In the genomic region with DNA sequence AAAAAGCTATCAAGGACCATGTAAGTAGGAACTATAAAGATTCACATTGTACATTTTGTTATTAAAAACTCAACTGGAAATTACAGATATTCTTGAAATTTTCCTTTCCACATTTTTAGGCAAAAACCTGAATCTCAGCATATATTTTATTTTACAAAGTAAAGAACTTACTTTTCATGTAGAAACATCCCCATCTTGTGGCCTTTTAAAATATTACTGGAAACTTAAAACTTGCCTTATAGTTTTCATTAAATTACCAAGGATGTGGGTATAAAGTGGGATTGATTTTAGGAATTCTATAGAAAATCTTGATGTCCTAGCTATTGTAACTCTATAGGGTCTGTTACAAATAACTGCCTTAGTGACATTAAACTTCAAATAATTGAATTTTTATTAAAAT, we compare ENCODE assay signal across 8 cellular contexts. TPM values are rescaled to one million over a fixed set of nuclear protein-coding genes. Genes with fewer than 3 reads are reported as not detected.
DNase-seq lines count a peak whose midpoint lies in the region; ATAC-seq, FAIRE-seq and TF ChIP-seq lines count a peak whose summit lies in the region.

No MANE protein-coding gene starts in this region.

- TF ChIP-seq EP300 in HepG2 (IDR thresholded peaks at IDR 0.05; ENCODE audit: low read depth in 2 of 2, low read length in 2 of 2) (no peak), HepG2 (CRISPR knock-in tag; IDR thresholded peaks at IDR 0.05; ENCODE audit: borderline replicate concordance) (no peak)

- H3K79me2 ChIP-seq in KMS-11 (ENCODE audit: insufficient read depth, low read depth) (peaks cover 82% of the 10 kb centered on the region), HepG2 (ENCODE audit: insufficient read depth, low read length) (peaks cover 14% of the 10 kb centered on the region)

- H3K4me3 ChIP-seq in BJ (ENCODE audit: low read depth, low read length) (no peak overlapping the region), KMS-11 (IDR thresholded peaks at IDR 0.05; ENCODE audit: insufficient read depth, low read depth, low read length) (no peak overlapping the region), HepG2 (replicated peaks in 1 of 3; ENCODE audit: insufficient read depth in 1 of 3, low read depth in 2 of 3, low read length in 3 of 3) (no peak overlapping the region)

- no peak overlapping the region for H3K9ac ChIP-seq in KMS-11
- H3K9ac ChIP-seq in HepG2 (ENCODE audit: insufficient read depth, low read depth, low read length) = no peak overlapping the region

- DNase-seq in BJ (ENCODE audit: low read depth) (no peak), amniotic epithelial cell (ENCODE audit: low read depth) (peak; percentile 51), HepG2 (ENCODE audit: low spot score) (peak; percentile 20), 8988T (no peak), NCI-H524 treated with DMSO at 0.1 percent for 48 hours (lab: John Stamatoyannopoulos, UW) (no peak), left ventricle myocardium superior (no peak)

- intact Hi-C loops in HepG2 (cut with micrococcal nuclease; ENCODE audit: unreplicated experiment) = loop anchor here (1.0 to 5.0 kb wide), 3 partner anchors 89 to 380 kb away; no protein-coding TSS in a partner anchor
- intact Hi-C loops in left ventricle myocardium superior (cut with micrococcal nuclease) = loop anchor here (5.0 kb wide), 1 partner anchor 90 kb away; no protein-coding TSS in a partner anchor

- no peak overlapping the region for H3K4me2 ChIP-seq in KMS-11
- H3K4me2 ChIP-seq in HepG2 (ENCODE audit: low read depth, low read length) = no peak overlapping the region

- POLR2A ChIA-PET in BJ (lab: Charles Lee) = no interaction called here
- POLR2A ChIA-PET in HepG2 (lab: Yijun Ruan, JAX) = no interaction called here

- peaks cover 16% of the 10 kb centered on the region; the same call in 1 of the 2 replicates for H4K20me1 ChIP-seq in KMS-11 (ENCODE audit: insufficient read depth)
- no peaks in the 10 kb centered on the region for H4K20me1 ChIP-seq in HepG2 (ENCODE audit: insufficient read depth, low read length)

- H2AFZ ChIP-seq in KMS-11 (ENCODE audit: low read depth) (no peak overlapping the region), HepG2 (ENCODE audit: low read length) (no peak overlapping the region)

- CTCF ChIA-PET in BJ (lab: Yijun Ruan, JAX) = interaction anchor here (0.6 to 2.6 kb wide), 14 partner anchors 8 to 467 kb away, joined by 3 to 17 read pairs (median 4); no protein-coding TSS in a partner anchor
- CTCF ChIA-PET in HepG2 (lab: Yijun Ruan, JAX; ENCODE audit: low intra/inter-chr PET ratio, low total read pairs) = interaction anchor here (4.6 kb wide), 1 partner anchor 89 kb away, joined by 29 read pairs; no protein-coding TSS in a partner anchor

- H3K36me3 ChIP-seq in BJ (ENCODE audit: control insufficient read depth, insufficient read depth, low read length) = peaks cover 1% of the 10 kb centered on the region; the same call in 1 of the 2 replicates
- peaks cover 24% of the 10 kb centered on the region for H3K36me3 ChIP-seq in KMS-11 (ENCODE audit: insufficient read depth)
- H3K36me3 ChIP-seq in HepG2 (replicated peaks in 1 of 2; ENCODE audit: control insufficient read depth in 1 of 2, insufficient read depth in 2 of 2, low read length in 2 of 2) = peaks cover 7 to 46% of the 10 kb centered on the region in 2 experiments; a peak in 4 of 5 replicates

- H3K9me3 ChIP-seq in HepG2 (ENCODE audit: low read length) = no peaks in the 10 kb centered on the region

- FAIRE-seq in HepG2 (lab: Jason Lieb, UNC) = no peak

- peaks cover 66% of the 10 kb centered on the region for H3K4me1 ChIP-seq in KMS-11 (ENCODE audit: low read depth, poor library complexity, severe bottlenecking)
- H3K4me1 ChIP-seq in HepG2 (ENCODE audit: insufficient read depth, low read length) = 0 out of 2 replicates have a peak, but pooled peaks cover under 1% of the 10 kb centered on the region

- in situ Hi-C loops in HepG2 (cut with HindIII; ENCODE audit: extremely low pct_ligation_motif_present, low pct_unique_long_range_greater_than_20kb) = no loop called here

- no peak for TF ChIP-seq POLR2A in HepG2 (IDR thresholded peaks at IDR 0.05; ENCODE audit: insufficient read depth in 1 of 2, low read depth in 2 of 2, low read length in 2 of 2)
- TF ChIP-seq POLR2A in GM18505 (IDR thresholded peaks at IDR 0.05; ENCODE audit: borderline replicate concordance, extremely low read depth, insufficient read depth, insufficient read length) = no peak

- TF ChIP-seq RAD21 in HepG2 (CRISPR knock-in tag; IDR thresholded peaks at IDR 0.05) = no peak

- no peak for ATAC-seq in HepG2
- ATAC-seq in GM18505 (IDR thresholded peaks at IDR 0.05; ENCODE audit: unreplicated experiment) = no peak
- no peak for ATAC-seq in left ventricle myocardium superior

- peak; percentile 30 for TF ChIP-seq CTCF in BJ (IDR thresholded peaks at IDR 0.05; ENCODE audit: insufficient read depth, low read depth, low read length)
- TF ChIP-seq CTCF in KMS-11 (conservative IDR thresholded peaks at IDR 0.05; ENCODE audit: low read depth, low read length) = peak; percentile 71
- 0 out of 2 replicates have a peak, but pooled peaks have one; percentile 10 for TF ChIP-seq CTCF in HepG2 (CRISPR knock-in tag; IDR thresholded peaks at IDR 0.05)

- H3K27me3 ChIP-seq in BJ (ENCODE audit: control insufficient read depth, insufficient read depth, low read length) = no peaks in the 10 kb centered on the region
- no peaks in the 10 kb centered on the region for H3K27me3 ChIP-seq in KMS-11 (ENCODE audit: insufficient read depth, low read depth)
- no peaks in the 10 kb centered on the region for H3K27me3 ChIP-seq in HepG2 (ENCODE audit: control insufficient read depth in 1 of 2, insufficient read depth in 2 of 2, low read length in 2 of 2)

- H3K27ac ChIP-seq in KMS-11 (no peak overlapping the region), HepG2 (ENCODE audit: extremely low read length, insufficient read depth, low read length) (no peak overlapping the region)

- BruUV-seq in HepG2 (replicated peaks; lab: Mats Ljungman, UMichigan) = no TSS peak

RNA-seq across cellular contexts. Expression of a gene that starts 10.6 kb away (rescaled TPM):
- 3.8 and 5.4 TPM in 2 replicates for polyA plus RNA-seq in BJ (2011; rRNA removed)
- 2.0 and 2.4 TPM in 2 replicates for polyA minus RNA-seq in BJ (2011; rRNA and poly(A)+ RNA removed)
- total RNA-seq in HepG2 (2016; rRNA removed; fragmentation: Illumina TruSeq; extraction: Trizol) = 64.4 and 90.0 TPM in 2 replicates
- total RNA-seq in HepG2 (2016; cell fraction: cytosol; rRNA removed; fragmentation: Illumina TruSeq; extraction: Trizol; ENCODE audit: low read depth) = 10.0 and 14.0 TPM in 2 replicates
- total RNA-seq in HepG2 (2016; cell fraction: insoluble cytoplasmic fraction; rRNA removed; fragmentation: Illumina TruSeq; extraction: Trizol) = 65.7 and 94.3 TPM in 2 replicates
- total RNA-seq in HepG2 (2016; cell fraction: membrane; rRNA removed; fragmentation: Illumina TruSeq; extraction: Trizol) = 45.8 and 47.1 TPM in 2 replicates
- 44.3 and 48.5 TPM in 2 replicates for total RNA-seq in HepG2 (2016; cell fraction: nucleus; rRNA removed; fragmentation: Illumina TruSeq; extraction: Trizol)
- 3.4 and 5.0 TPM in 2 replicates for polyA plus RNA-seq in HepG2 (2011; rRNA removed)
- 2.1 and 2.5 TPM in 2 replicates for polyA plus RNA-seq in HepG2 (2011; cell fraction: cytosol; rRNA removed)
- polyA plus RNA-seq in HepG2 (2011; cell fraction: nucleus; rRNA removed) = 4.2 and 4.4 TPM in 2 replicates
- polyA plus RNA-seq in HepG2 (2012) = 10.6 and 19.9 TPM in 2 replicates
- 7.9 and 8.7 TPM in 2 replicates for polyA plus RNA-seq in HepG2 (2016; cell fraction: cytosol; fragmentation: Illumina TruSeq; extraction: Trizol; ENCODE audit: low read depth)
- 69.8 and 79.5 TPM in 2 replicates for polyA plus RNA-seq in HepG2 (2016; cell fraction: insoluble cytoplasmic fraction; fragmentation: Illumina TruSeq; extraction: Trizol; ENCODE audit: low read depth)
- 20.8 and 20.9 TPM in 2 replicates for polyA plus RNA-seq in HepG2 (2016; cell fraction: membrane; fragmentation: Illumina TruSeq; extraction: Trizol; ENCODE audit: low read depth)
- 51.9 and 59.2 TPM in 2 replicates for polyA plus RNA-seq in HepG2 (2016; cell fraction: nucleus; fragmentation: Illumina TruSeq; extraction: Trizol; ENCODE audit: insufficient read depth, low read depth)
- polyA minus RNA-seq in HepG2 (2011; rRNA and poly(A)+ RNA removed; ENCODE audit: low replicate concordance) = 4.9 and 6.2 TPM in 2 replicates
- polyA minus RNA-seq in HepG2 (2011; cell fraction: cytosol; rRNA and poly(A)+ RNA removed) = 4.4 and 8.9 TPM in 2 replicates
- 20.8 and 24.7 TPM in 2 replicates for polyA minus RNA-seq in HepG2 (2011; cell fraction: nucleus; rRNA and poly(A)+ RNA removed)
- 1.5 TPM for total RNA-seq in left ventricle myocardium superior

RNA-seq across cellular contexts. Expression of a gene that starts 10.7 kb away (rescaled TPM):
- polyA plus RNA-seq in BJ (2011; rRNA removed) = 5.5 and 7.5 TPM in 2 replicates
- polyA minus RNA-seq in BJ (2011; rRNA and poly(A)+ RNA removed) = 1.9 and 2.8 TPM in 2 replicates
- total RNA-seq in HepG2 (2016; rRNA removed; fragmentation: Illumina TruSeq; extraction: Trizol) = 13.6 and 18.0 TPM in 2 replicates
- 12.4 and 12.6 TPM in 2 replicates for total RNA-seq in HepG2 (2016; cell fraction: cytosol; rRNA removed; fragmentation: Illumina TruSeq; extraction: Trizol; ENCODE audit: low read depth)
- total RNA-seq in HepG2 (2016; cell fraction: insoluble cytoplasmic fraction; rRNA removed; fragmentation: Illumina TruSeq; extraction: Trizol) = 14.4 and 16.4 TPM in 2 replicates
- 12.6 and 13.3 TPM in 2 replicates for total RNA-seq in HepG2 (2016; cell fraction: membrane; rRNA removed; fragmentation: Illumina TruSeq; extraction: Trizol)
- total RNA-seq in HepG2 (2016; cell fraction: nucleus; rRNA removed; fragmentation: Illumina TruSeq; extraction: Trizol) = 24.0 and 26.1 TPM in 2 replicates
- 10.0 and 12.9 TPM in 2 replicates for polyA plus RNA-seq in HepG2 (2011; rRNA removed)
- polyA plus RNA-seq in HepG2 (2011; cell fraction: cytosol; rRNA removed) = 3.6 and 6.1 TPM in 2 replicates
- polyA plus RNA-seq in HepG2 (2011; cell fraction: nucleus; rRNA removed) = 8.1 and 10.8 TPM in 2 replicates
- 9.5 and 16.6 TPM in 2 replicates for polyA plus RNA-seq in HepG2 (2012)
- 0.79 and 1.2 TPM in 2 replicates for polyA plus RNA-seq in HepG2 (2016; cell fraction: cytosol; fragmentation: Illumina TruSeq; extraction: Trizol; ENCODE audit: low read depth)
- 17.0 and 20.1 TPM in 2 replicates for polyA plus RNA-seq in HepG2 (2016; cell fraction: insoluble cytoplasmic fraction; fragmentation: Illumina TruSeq; extraction: Trizol; ENCODE audit: low read depth)
- 4.6 and 4.8 TPM in 2 replicates for polyA plus RNA-seq in HepG2 (2016; cell fraction: membrane; fragmentation: Illumina TruSeq; extraction: Trizol; ENCODE audit: low read depth)
- polyA plus RNA-seq in HepG2 (2016; cell fraction: nucleus; fragmentation: Illumina TruSeq; extraction: Trizol; ENCODE audit: insufficient read depth, low read depth) = 34.7 and 36.6 TPM in 2 replicates
- polyA minus RNA-seq in HepG2 (2011; rRNA and poly(A)+ RNA removed; ENCODE audit: low replicate concordance) = 5.0 and 5.2 TPM in 2 replicates
- 5.8 and 6.3 TPM in 2 replicates for polyA minus RNA-seq in HepG2 (2011; cell fraction: cytosol; rRNA and poly(A)+ RNA removed)
- polyA minus RNA-seq in HepG2 (2011; cell fraction: nucleus; rRNA and poly(A)+ RNA removed) = 27.1 and 28.7 TPM in 2 replicates
- 32.1 TPM for total RNA-seq in left ventricle myocardium superior

RNA-seq across cellular contexts. Expression of a gene that starts 47.2 kb away (rescaled TPM):
- polyA plus RNA-seq in BJ (2011; rRNA removed) (0.04 and 0.06 TPM in 2 replicates), HepG2 (2011; rRNA removed) (1.3 and 1.9 TPM in 2 replicates)
- polyA minus RNA-seq in BJ (2011; rRNA and poly(A)+ RNA removed) = 0.15 and 0.33 TPM in 2 replicates
- total RNA-seq in HepG2 (2016; rRNA removed; fragmentation: Illumina TruSeq; extraction: Trizol) (2.9 and 6.7 TPM in 2 replicates), left ventricle myocardium superior (1.7 TPM)
- total RNA-seq in HepG2 (2016; cell fraction: cytosol; rRNA removed; fragmentation: Illumina TruSeq; extraction: Trizol; ENCODE audit: low read depth) = 0.61 and 0.79 TPM in 2 replicates
- 2.4 and 5.6 TPM in 2 replicates for total RNA-seq in HepG2 (2016; cell fraction: insoluble cytoplasmic fraction; rRNA removed; fragmentation: Illumina TruSeq; extraction: Trizol)
- total RNA-seq in HepG2 (2016; cell fraction: membrane; rRNA removed; fragmentation: Illumina TruSeq; extraction: Trizol) = 2.0 and 2.5 TPM in 2 replicates
- total RNA-seq in HepG2 (2016; cell fraction: nucleus; rRNA removed; fragmentation: Illumina TruSeq; extraction: Trizol) = 12.0 and 14.2 TPM in 2 replicates
- polyA plus RNA-seq in HepG2 (2011; cell fraction: cytosol; rRNA removed) = 0.81 and 1.0 TPM in 2 replicates
- 2.3 and 3.8 TPM in 2 replicates for polyA plus RNA-seq in HepG2 (2011; cell fraction: nucleus; rRNA removed)
- polyA plus RNA-seq in HepG2 (2012) = 1.0 and 1.1 TPM in 2 replicates
- 0.40 and 0.43 TPM in 2 replicates for polyA plus RNA-seq in HepG2 (2016; cell fraction: cytosol; fragmentation: Illumina TruSeq; extraction: Trizol; ENCODE audit: low read depth)
- 2.7 TPM in 2 replicates for polyA plus RNA-seq in HepG2 (2016; cell fraction: insoluble cytoplasmic fraction; fragmentation: Illumina TruSeq; extraction: Trizol; ENCODE audit: low read depth)
- 0.74 and 1.1 TPM in 2 replicates for polyA plus RNA-seq in HepG2 (2016; cell fraction: membrane; fragmentation: Illumina TruSeq; extraction: Trizol; ENCODE audit: low read depth)
- 7.1 and 7.2 TPM in 2 replicates for polyA plus RNA-seq in HepG2 (2016; cell fraction: nucleus; fragmentation: Illumina TruSeq; extraction: Trizol; ENCODE audit: insufficient read depth, low read depth)
- polyA minus RNA-seq in HepG2 (2011; rRNA and poly(A)+ RNA removed; ENCODE audit: low replicate concordance) = 2.3 and 2.6 TPM in 2 replicates
- polyA minus RNA-seq in HepG2 (2011; cell fraction: cytosol; rRNA and poly(A)+ RNA removed) = 2.2 and 2.6 TPM in 2 replicates
- 9.4 and 14.7 TPM in 2 replicates for polyA minus RNA-seq in HepG2 (2011; cell fraction: nucleus; rRNA and poly(A)+ RNA removed)

Comparison
In these comparisons a context has a peak if more than half of its experiments do, and no peak if none do; other contexts are left out.
1. DNase-seq: peak in amniotic epithelial cell (single experiment) and HepG2 (single experiment); none in BJ (single experiment), 8988T (single experiment), NCI-H524 treated with DMSO at 0.1 percent for 48 hours (single experiment) and left ventricle myocardium superior (single experiment).
2. CTCF ChIP-seq: peak in every context shown above with its lines; median percentile 71 in KMS-11; 30 in BJ; 10 in HepG2.